In the genomic region with DNA sequence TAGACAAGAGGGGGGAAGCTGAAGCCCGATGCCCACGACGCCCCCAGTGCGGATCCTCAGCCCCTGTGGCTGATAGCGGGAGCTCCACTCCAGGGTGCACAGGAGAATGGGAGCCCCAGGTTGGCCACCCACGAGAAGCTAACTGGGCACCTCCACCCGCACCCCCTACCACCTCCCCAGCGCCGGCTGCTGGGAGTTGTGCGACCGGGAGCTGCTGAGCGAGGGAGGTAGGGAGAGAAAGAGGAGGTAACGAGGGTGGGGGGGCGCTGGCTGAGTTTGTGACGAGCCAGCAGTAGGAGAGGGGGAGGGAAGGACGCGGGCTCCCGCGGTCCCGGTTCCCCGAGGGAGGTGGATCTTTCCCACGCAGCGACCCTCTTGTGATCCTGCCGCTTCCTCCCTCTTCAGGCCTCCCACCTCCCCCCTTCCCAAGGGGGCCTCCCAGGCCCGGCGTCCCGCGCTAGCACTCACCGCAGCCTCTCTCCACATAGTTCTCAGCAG, we compare ENCODE assay signal across 8 cellular contexts. TPM values are rescaled to one million over a fixed set of nuclear protein-coding genes. Genes with fewer than 3 reads are reported as not detected.
DNase-seq lines count a peak whose midpoint lies in the region; ATAC-seq, FAIRE-seq and TF ChIP-seq lines count a peak whose summit lies in the region.

A gene (minus strand): TSS at position 243 of the 498 bp plus-strand sequence. CDS start 2,017 bp downstream, outside the sequence.

- H3K4me1 ChIP-seq in mesodermal cell (ENCODE audit: control insufficient read depth, insufficient read depth, low read length, poor library complexity, severe bottlenecking): no peaks in the 10 kb centered on the region

- peak within 1 kb of the TSS; percentile 60 for H3K27ac ChIP-seq in cingulate gyrus (ENCODE audit: low read depth, low read length)
- H3K27ac ChIP-seq in mesodermal cell (ENCODE audit: low read depth, low read length, severe bottlenecking): no peak within 1 kb of the TSS

- H3K4me3 Mint-ChIP-seq in activated CD4-positive, alpha-beta T cell treated with anti-CD3 and anti-CD28 coated beads, Interleukin-2, amount 10 ng/mL, durations not matched to agents 24 days and 14 days: peak within 1 kb of the TSS; percentile 42
- H3K4me3 Mint-ChIP-seq in type B pancreatic cell (peak within 1 kb of the TSS; percentile 85), natural killer cell (no peak within 1 kb of the TSS)

- H3K27ac Mint-ChIP-seq in activated CD4-positive, alpha-beta T cell treated with anti-CD3 and anti-CD28 coated beads, Interleukin-2, amount 10 ng/mL, durations not matched to agents 24 days and 14 days: no peak within 1 kb of the TSS
- H3K27ac Mint-ChIP-seq in type B pancreatic cell (no peak within 1 kb of the TSS), natural killer cell (no peak within 1 kb of the TSS)

- H3K27me3 Mint-ChIP-seq in activated CD4-positive, alpha-beta T cell treated with anti-CD3 and anti-CD28 coated beads, Interleukin-2, amount 10 ng/mL, durations not matched to agents 24 days and 14 days: peaks cover 38% of the 10 kb centered on the region
- H3K27me3 Mint-ChIP-seq in type B pancreatic cell (peaks cover 80% of the 10 kb centered on the region), natural killer cell (ENCODE audit: low read depth in 2 of 2) (peaks cover 37 to 39% of the 10 kb centered on the region in 2 donors)

- no peaks in the 10 kb centered on the region for H3K36me3 ChIP-seq in mesodermal cell (ENCODE audit: control insufficient read depth, insufficient read depth, low read length)

- no peak for ATAC-seq in natural killer cell

- H3K36me3 Mint-ChIP-seq in activated CD4-positive, alpha-beta T cell treated with anti-CD3 and anti-CD28 coated beads, Interleukin-2, amount 10 ng/mL, durations not matched to agents 24 days and 14 days (ENCODE audit: low read depth): no peaks in the 10 kb centered on the region
- no peaks in the 10 kb centered on the region for H3K36me3 Mint-ChIP-seq in type B pancreatic cell
- no peaks in the 10 kb centered on the region for H3K36me3 Mint-ChIP-seq in natural killer cell

- no peaks in the 10 kb centered on the region for H3K9me3 ChIP-seq in mesodermal cell (ENCODE audit: control insufficient read depth, low read length)

- H3K9me3 Mint-ChIP-seq in activated CD4-positive, alpha-beta T cell treated with anti-CD3 and anti-CD28 coated beads, Interleukin-2, amount 10 ng/mL, durations not matched to agents 24 days and 14 days: no peaks in the 10 kb centered on the region
- peaks cover 5% of the 10 kb centered on the region for H3K9me3 Mint-ChIP-seq in type B pancreatic cell
- no peaks in the 10 kb centered on the region for H3K9me3 Mint-ChIP-seq in natural killer cell

- intact Hi-C loops in activated CD4-positive, alpha-beta T cell treated with anti-CD3 and anti-CD28 coated beads, Interleukin-2, amount 10 ng/mL, durations not matched to agents 24 days and 14 days (cut with micrococcal nuclease): no loop called here
- intact Hi-C loops in natural killer cell (cut with micrococcal nuclease): loop anchor here (5.0 kb wide), 1 partner anchor 1615 kb away; no protein-coding TSS in a partner anchor

- peaks cover 5% of the 10 kb centered on the region for H3K4me1 Mint-ChIP-seq in activated CD4-positive, alpha-beta T cell treated with anti-CD3 and anti-CD28 coated beads, Interleukin-2, amount 10 ng/mL, durations not matched to agents 24 days and 14 days
- H3K4me1 Mint-ChIP-seq in type B pancreatic cell (ENCODE audit: unreplicated experiment): peaks cover 4% of the 10 kb centered on the region
- peaks cover 0 to 11% of the 10 kb centered on the region in 2 donors for H3K4me1 Mint-ChIP-seq in natural killer cell

- H3K4me3 ChIP-seq in mesodermal cell (ENCODE audit: extremely low read depth, insufficient read depth, low read length, poor library complexity, severe bottlenecking): peak within 1 kb of the TSS; percentile 52

- 0 to 1% methylated on average over 5 to 11 of the region's 29 CpGs for WGBS in mesodermal cell (ENCODE audit: insufficient coverage in 2 of 2), 2 experiments

- no peak for FAIRE-seq in RCC 7860 (lab: Jason Lieb, UNC)

- DNase-seq in activated CD4-positive, alpha-beta T cell treated with anti-CD3 and anti-CD28 coated beads, Interleukin-2, amount 10 ng/mL, durations not matched to agents 24 days and 14 days: no peak
- DNase-seq in activated CD4-positive, alpha-beta T cell treated with anti-CD3 and anti-CD28 coated beads for 48 hours: no peak
- DNase-seq in type B pancreatic cell (ENCODE audit: extremely low spot score, unreplicated experiment) (peak; percentile 69), activated gamma-delta T cell treated with Interleukin-2 at 50 U/mL for 16 hours (no peak), natural killer cell (no peak), RCC 7860 (ENCODE audit: low spot score) (no peak)

- TF ChIP-seq CTCF in type B pancreatic cell (conservative IDR thresholded peaks at IDR 0.05): no peak
- TF ChIP-seq CTCF in natural killer cell (IDR thresholded peaks at IDR 0.05): no peak

RNA-seq across cellular contexts. Expression of the gene that starts here (rescaled TPM):
- total RNA-seq in activated CD4-positive, alpha-beta T cell treated with anti-CD3 and anti-CD28 coated beads, Interleukin-2, amount 10 ng/mL, durations not matched to agents 24 days and 14 days: not detected in 2 replicates
- polyA plus RNA-seq in mesodermal cell (2013, experiment 1 of 2): 4.0 TPM
- polyA plus RNA-seq in mesodermal cell (2013, experiment 2 of 2): 4.3 TPM
- total RNA-seq in type B pancreatic cell (ENCODE audit: low replicate concordance) (0.57 and 7.1 TPM in 2 replicates), natural killer cell (not detected)
